Comparison of ENCODE assay signal across 9 cellular contexts in the genomic region with DNA sequence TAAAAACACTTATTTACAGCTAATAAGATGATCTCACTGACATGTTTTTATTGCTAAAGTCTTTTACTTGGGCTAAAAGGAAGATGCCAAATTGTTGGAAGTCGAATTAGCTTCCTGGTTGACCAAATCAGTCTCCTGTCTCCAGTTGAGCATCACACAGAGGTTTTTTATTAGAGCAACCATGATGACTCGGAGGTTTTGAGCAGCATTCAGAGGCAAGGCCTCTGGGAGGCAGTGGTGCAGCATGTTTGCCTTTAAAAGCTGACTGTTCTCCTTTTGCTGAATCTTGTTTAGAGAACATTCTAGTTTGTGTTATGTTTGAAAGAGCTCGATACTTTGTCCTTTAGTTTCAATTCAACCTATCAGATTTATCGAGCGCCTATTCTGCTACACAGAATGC. TPM values are rescaled to one million over a fixed set of nuclear protein-coding genes. Genes with fewer than 3 reads are reported as not detected.
DNase-seq lines count a peak whose midpoint lies in the region; ATAC-seq and FAIRE-seq lines count a peak whose summit lies in the region.
"Had no signal": no experiment of that assay in that cellular context is flagged by ENCODE, and none has a peak within 500 bp of the region (broad histone marks: within the 10 kb centered on the region; RNA-seq: fewer than 3 reads in every experiment).

No MANE protein-coding gene starts in this region.

- no peak for ATAC-seq in GM18520 (IDR thresholded peaks at IDR 0.05; ENCODE audit: unreplicated experiment)
- no peak for ATAC-seq in HG03039 (IDR thresholded peaks at IDR 0.05; ENCODE audit: unreplicated experiment)

- DNase-seq in COLO668 (lab: John Stamatoyannopoulos, UW; ENCODE audit: unreplicated experiment) = peak; percentile 35
- DNase-seq in HT-29 (ENCODE audit: low spot score) = peak; percentile 63
- DNase-seq in SK-N-DZ (ENCODE audit: low spot score) = peak; percentile 53
- DNase-seq in frontal cortex (ENCODE audit: low spot score in 2 of 2) = peak; percentile 53 to 58
- peak; percentile 82 for DNase-seq in putamen (ENCODE audit: low spot score)
- no peak for DNase-seq in germinal center (ENCODE audit: low spot score)

- peak; percentile 68 for FAIRE-seq in frontal cortex (lab: Jason Lieb, UNC)

RNA-seq across cellular contexts. Expression of gene UCHL1, which starts 2.1 kb away (rescaled TPM):
- total RNA-seq in HT-29 (2014; rRNA removed; shearing (Covaris generic)) = not detected in 2 replicates
- 2,506 and 2,812 TPM in 2 replicates for polyA plus RNA-seq in SK-N-DZ (2014; cell fraction: cytosol; rRNA removed)
- 4,720 and 4,854 TPM in 2 replicates for polyA plus RNA-seq in SK-N-DZ (2014; cell fraction: nucleus; rRNA removed)
- 1,154 TPM for total RNA-seq in frontal cortex
- total RNA-seq: T-helper 1 cell treated with Interleukin-12 subunit alpha and Interleukin-12 subunit beta and Interleukin-4 antibody, amounts not matched to agents 30 ng/mL and 1 ng/mL, for 36 hours had no signal

RNA-seq across cellular contexts. Expression of gene APBB2, which starts 44.4 kb away (rescaled TPM):
- 14.4 and 18.5 TPM in 2 replicates for total RNA-seq in HT-29 (2014; rRNA removed; shearing (Covaris generic))
- polyA plus RNA-seq in SK-N-DZ (2014; cell fraction: cytosol; rRNA removed) = 31.1 and 42.5 TPM in 2 replicates
- 28.4 and 33.8 TPM in 2 replicates for polyA plus RNA-seq in SK-N-DZ (2014; cell fraction: nucleus; rRNA removed)
- total RNA-seq in frontal cortex = 68.1 TPM

Comparison
In these comparisons a context has a peak if more than half of its experiments do, and no peak if none do; other contexts are left out.
1. RNA of gene UCHL1, which starts 2.1 kb away (total RNA-seq): 1,154 TPM in frontal cortex (single experiment); not detected in HT-29; every median in the first group is over 1,000 times any median in the second.